In genomic region chr15:44299997-44300396, GRCh38 we compare ENCODE assay signal across 27 cellular contexts. TPM values are rescaled to one million over a fixed set of nuclear protein-coding genes. Genes with fewer than 3 reads are reported as not detected.
DNase-seq lines count a peak whose midpoint lies in the region; ATAC-seq and FAIRE-seq lines count a peak whose summit lies in the region.
"Had no signal": no experiment of that assay in that cellular context is flagged by ENCODE, and none has a peak within 500 bp of the region (broad histone marks: within the 10 kb centered on the region; RNA-seq: fewer than 3 reads in every experiment).

No MANE protein-coding gene starts in this region.

- H3K4me3 Mint-ChIP-seq in IgD-negative memory B cell, result no peak overlapping the region
- H3K4me3 Mint-ChIP-seq in activated T-helper 17 cell treated with anti-CD3 and anti-CD28 coated beads, Interleukin-2, amount 50 U/mL, for 72 hours, result no peak overlapping the region
- no peak overlapping the region for H3K4me3 Mint-ChIP-seq in naive thymus-derived CD8-positive, alpha-beta T cell
- H3K4me3 Mint-ChIP-seq: activated CD4-positive, alpha-beta T cell treated with anti-CD3 and anti-CD28 coated beads for 36 hours; activated CD8-positive, alpha-beta T cell treated with anti-CD3 and anti-CD28 coated beads, Interleukin-2, amount 10 ng/mL, durations not matched to agents 7 days and 5 days; activated naive CD8-positive, alpha-beta T cell treated with anti-CD3 and anti-CD28 coated beads, Interleukin-2, amount 50 U/mL, for 24 hours; T-cell had no signal

- H3K9me3 Mint-ChIP-seq in IgD-negative memory B cell, result no peaks in the 10 kb centered on the region
- no peaks in the 10 kb centered on the region for H3K9me3 Mint-ChIP-seq in activated T-helper 17 cell treated with anti-CD3 and anti-CD28 coated beads, Interleukin-2, amount 50 U/mL, for 72 hours
- no peaks in the 10 kb centered on the region for H3K9me3 Mint-ChIP-seq in naive thymus-derived CD8-positive, alpha-beta T cell
- H3K9me3 Mint-ChIP-seq: activated naive CD8-positive, alpha-beta T cell treated with anti-CD3 and anti-CD28 coated beads, Interleukin-2, amount 50 U/mL, for 24 hours; T-cell had no signal

- FAIRE-seq in RCC 7860 (lab: Jason Lieb, UNC), result no peak
- FAIRE-seq: HTR-8/SVneo had no signal

- no peak for ATAC-seq in activated T-helper 17 cell treated with anti-CD3 and anti-CD28 coated beads, Interleukin-2, amount 50 U/mL, for 72 hours (replicated peaks)
- no peak for ATAC-seq in naive thymus-derived CD8-positive, alpha-beta T cell
- ATAC-seq: activated CD4-positive, alpha-beta T cell treated with anti-CD3 and anti-CD28 coated beads for 36 hours; activated CD8-positive, alpha-beta T cell treated with anti-CD3 and anti-CD28 coated beads, Interleukin-2, amount 10 ng/mL, durations not matched to agents 7 days and 5 days; activated naive CD8-positive, alpha-beta T cell treated with anti-CD3 and anti-CD28 coated beads, Interleukin-2, amount 50 U/mL, for 24 hours; gastrocnemius medialis; T-cell had no signal

- no peak overlapping the region for H3K4me3 ChIP-seq in BLaER1 treated with 17β-estradiol and CSF1 and Interleukin-3, amounts not matched to agents 10 nM and 100 nM
- H3K4me3 ChIP-seq: gastrocnemius medialis, SJSA1 had no signal

- H3K36me3 ChIP-seq in BLaER1 treated with 17β-estradiol and CSF1 and Interleukin-3, amounts not matched to agents 10 nM and 100 nM, result peaks cover 0 to 30% (median 11%) of the 10 kb centered on the region in 11 experiments; a peak in 13 of 22 replicates
- H3K36me3 ChIP-seq: gastrocnemius medialis had no signal

- peak overlapping the region in 1 of 11 experiments; percentile 10; a peak in 1 of 22 replicates for H3K27ac ChIP-seq in BLaER1 treated with 17β-estradiol and CSF1 and Interleukin-3, amounts not matched to agents 10 nM and 100 nM
- H3K27ac ChIP-seq: gastrocnemius medialis, SJSA1 had no signal

- no peak overlapping the region for H3K9ac ChIP-seq in BLaER1 treated with 17β-estradiol and CSF1 and Interleukin-3, amounts not matched to agents 10 nM and 100 nM

- H3K36me3 Mint-ChIP-seq in IgD-negative memory B cell, result peaks cover 2% of the 10 kb centered on the region
- H3K36me3 Mint-ChIP-seq in activated T-helper 17 cell treated with anti-CD3 and anti-CD28 coated beads, Interleukin-2, amount 50 U/mL, for 72 hours (ENCODE audit: low read depth), result peaks cover 17% of the 10 kb centered on the region
- H3K36me3 Mint-ChIP-seq in naive thymus-derived CD8-positive, alpha-beta T cell, result peaks cover 0 to 37% (median 3%) of the 10 kb centered on the region in 3 donors

- peaks cover 0 to 32% (median 3%) of the 10 kb centered on the region in 11 experiments; a peak in 7 of 22 replicates for H4K20me1 ChIP-seq in BLaER1 treated with 17β-estradiol and CSF1 and Interleukin-3, amounts not matched to agents 10 nM and 100 nM

- peaks cover 23 to 54% (median 45%) of the 10 kb centered on the region in 10 experiments for H3K4me1 ChIP-seq in BLaER1 treated with 17β-estradiol and CSF1 and Interleukin-3, amounts not matched to agents 10 nM and 100 nM

- H3K9me3 ChIP-seq in BLaER1 treated with 17β-estradiol and CSF1 and Interleukin-3, amounts not matched to agents 10 nM and 100 nM (replicated peaks in 1 of 11), result no peaks in the 10 kb centered on the region
- H3K9me3 ChIP-seq: gastrocnemius medialis, SJSA1 had no signal

- no peaks in the 10 kb centered on the region for H3K27me3 Mint-ChIP-seq in IgD-negative memory B cell
- H3K27me3 Mint-ChIP-seq in activated T-helper 17 cell treated with anti-CD3 and anti-CD28 coated beads, Interleukin-2, amount 50 U/mL, for 72 hours, result no peaks in the 10 kb centered on the region
- H3K27me3 Mint-ChIP-seq in naive thymus-derived CD8-positive, alpha-beta T cell, result no peaks in the 10 kb centered on the region
- H3K27me3 Mint-ChIP-seq: activated CD4-positive, alpha-beta T cell treated with anti-CD3 and anti-CD28 coated beads for 36 hours; activated naive CD8-positive, alpha-beta T cell treated with anti-CD3 and anti-CD28 coated beads, Interleukin-2, amount 50 U/mL, for 24 hours; T-cell had no signal

- DNase-seq in naive thymus-derived CD8-positive, alpha-beta T cell, result no peak
- DNase-seq in NCI-H510A treated with DMSO at 0.1 percent for 48 hours (lab: John Stamatoyannopoulos, UW) (no peak), RCC 7860 (ENCODE audit: low spot score) (no peak), pons (ENCODE audit: low spot score) (no peak), inferior parietal cortex (ENCODE audit: extremely low spot score) (no peak)
- DNase-seq: ACHN; activated CD4-positive, alpha-beta T cell treated with anti-CD3 and anti-CD28 coated beads for 36 hours; activated CD8-positive, alpha-beta T cell treated with anti-CD3 and anti-CD28 coated beads, Interleukin-2, amount 10 ng/mL, durations not matched to agents 7 days and 5 days; activated gamma-delta T cell treated with Interleukin-2 at 50 U/mL for 16 hours; activated naive CD8-positive, alpha-beta T cell treated with anti-CD3 and anti-CD28 coated beads, Interleukin-2, amount 50 U/mL, for 24 hours; cerebellar nuclear complex; DMS79; gastrocnemius medialis; hippocampal formation; left colon; mesenchymal stem cell; NCI-H1048; NCI-H1694; NCI-H526; nucleus accumbens; T-cell; trophoblast cell had no signal

- H3K4me1 Mint-ChIP-seq in IgD-negative memory B cell, result peaks cover 22 to 39% (median 34%) of the 10 kb centered on the region in 3 donors
- H3K4me1 Mint-ChIP-seq in activated T-helper 17 cell treated with anti-CD3 and anti-CD28 coated beads, Interleukin-2, amount 50 U/mL, for 72 hours, result peaks cover 31% of the 10 kb centered on the region
- peaks cover 26 to 50% (median 44%) of the 10 kb centered on the region in 4 donors for H3K4me1 Mint-ChIP-seq in naive thymus-derived CD8-positive, alpha-beta T cell

- POLR2A ChIA-PET in naive thymus-derived CD8-positive, alpha-beta T cell (lab: Charles Lee), result no interaction called here

- H3K4me2 ChIP-seq in BLaER1 treated with 17β-estradiol and CSF1 and Interleukin-3, amounts not matched to agents 10 nM and 100 nM, result peak overlapping the region in 10 of 11 experiments; percentile 22 to 52 (median 38); a peak in 16 of 22 replicates

- H3K27me3 ChIP-seq in BLaER1 treated with 17β-estradiol and CSF1 and Interleukin-3, amounts not matched to agents 10 nM and 100 nM, result no peaks in the 10 kb centered on the region
- H3K27me3 ChIP-seq: gastrocnemius medialis, SJSA1 had no signal

- H3K27ac Mint-ChIP-seq in IgD-negative memory B cell, result peak overlapping the region; percentile 20 to 77 (median 31)
- peak overlapping the region; percentile 59 for H3K27ac Mint-ChIP-seq in activated T-helper 17 cell treated with anti-CD3 and anti-CD28 coated beads, Interleukin-2, amount 50 U/mL, for 72 hours
- H3K27ac Mint-ChIP-seq in naive thymus-derived CD8-positive, alpha-beta T cell, result peak overlapping the region in 6 of 10 donors; percentile 3 to 72 (median 38)
- H3K27ac Mint-ChIP-seq: activated CD4-positive, alpha-beta T cell treated with anti-CD3 and anti-CD28 coated beads for 36 hours; activated CD8-positive, alpha-beta T cell treated with anti-CD3 and anti-CD28 coated beads, Interleukin-2, amount 10 ng/mL, durations not matched to agents 7 days and 5 days; activated naive CD8-positive, alpha-beta T cell treated with anti-CD3 and anti-CD28 coated beads, Interleukin-2, amount 50 U/mL, for 24 hours; T-cell had no signal

RNA-seq across cellular contexts. Expression of gene GOLM2, which starts 11.5 kb away (rescaled TPM):
- 46.7 TPM for polyA plus RNA-seq in IgD-negative memory B cell
- 10 to 100 TPM; 30.5 to 45.2 TPM for total RNA-seq in activated T-helper 17 cell treated with anti-CD3 and anti-CD28 coated beads, Interleukin-2, amount 50 U/mL, for 72 hours
- 10 to 100 TPM; 53.0 to 58.0 TPM for total RNA-seq in naive thymus-derived CD8-positive, alpha-beta T cell
- polyA plus RNA-seq in naive thymus-derived CD8-positive, alpha-beta T cell, result 10 to 100 TPM; 36.5 to 41.7 (median 40.9) TPM
